ENCODE assay signal across 12 cellular contexts in genomic region chrX:19579485-19579884, GRCh38.
DNase-seq lines count a peak whose midpoint lies in the region; ATAC-seq and TF ChIP-seq lines count a peak whose summit lies in the region.
"Had no signal": no experiment of that assay in that cellular context is flagged by ENCODE, and none has a peak within 500 bp of the region (broad histone marks: within the 10 kb centered on the region; RNA-seq: fewer than 3 reads in every experiment).

No MANE protein-coding gene starts in this region.

- 47 to 86% (median 58%) methylated on average over 2 of the region's 2 CpGs for WGBS in heart left ventricle, 4 donors

- peaks cover 0 to 4% (median 0%) of the 10 kb centered on the region in 9 donors for H3K36me3 ChIP-seq in heart left ventricle
- H3K36me3 ChIP-seq in ascending aorta, result no peaks in the 10 kb centered on the region
- H3K36me3 ChIP-seq: sigmoid colon had no signal

- no peak overlapping the region for H3K4me3 Mint-ChIP-seq in stimulated activated memory B cell treated with anti-CD40 and anti-IgM and Interleukin-4, amounts not matched to agents 10 μg/mL and 1 μg/mL and 100 μg/mL, for 72 hours
- H3K4me3 Mint-ChIP-seq: CD14-positive monocyte had no signal

- H3K27ac ChIP-seq in heart left ventricle (peak overlapping the region in 7 of 12 donors; percentile 26 to 73 (median 56)), ascending aorta (no peak overlapping the region)
- H3K27ac ChIP-seq: sigmoid colon, VCaP had no signal

- peak overlapping the region; percentile 56 for H3K27ac Mint-ChIP-seq in stimulated activated memory B cell treated with anti-CD40 and anti-IgM and Interleukin-4, amounts not matched to agents 10 μg/mL and 1 μg/mL and 100 μg/mL, for 72 hours

- peaks cover 22% of the 10 kb centered on the region for H3K4me1 Mint-ChIP-seq in stimulated activated memory B cell treated with anti-CD40 and anti-IgM and Interleukin-4, amounts not matched to agents 10 μg/mL and 1 μg/mL and 100 μg/mL, for 72 hours
- H3K4me1 Mint-ChIP-seq: CD14-positive monocyte had no signal

- no peaks in the 10 kb centered on the region for H3K27me3 Mint-ChIP-seq in stimulated activated memory B cell treated with anti-CD40 and anti-IgM and Interleukin-4, amounts not matched to agents 10 μg/mL and 1 μg/mL and 100 μg/mL, for 72 hours

- H3K9me3 Mint-ChIP-seq in stimulated activated memory B cell treated with anti-CD40 and anti-IgM and Interleukin-4, amounts not matched to agents 10 μg/mL and 1 μg/mL and 100 μg/mL, for 72 hours, result no peaks in the 10 kb centered on the region
- H3K9me3 Mint-ChIP-seq: CD14-positive monocyte had no signal

- H3K9me3 ChIP-seq in heart left ventricle (no peaks in the 10 kb centered on the region), ascending aorta (no peaks in the 10 kb centered on the region)
- H3K9me3 ChIP-seq: sigmoid colon had no signal

- peak in 3 of 4 donors; percentile 5 to 54 (median 41) for ATAC-seq in heart left ventricle
- ATAC-seq in stimulated activated memory B cell treated with anti-CD40 and anti-IgM and Interleukin-4, amounts not matched to agents 10 μg/mL and 1 μg/mL and 100 μg/mL, for 72 hours, result no peak
- ATAC-seq in omental fat pad (ENCODE audit: low FRiP score), result no peak

- no peak for TF ChIP-seq CTCF in heart left ventricle (IDR thresholded peaks at IDR 0.05)
- TF ChIP-seq CTCF in ascending aorta (IDR thresholded peaks at IDR 0.05), result no peak
- no peak for TF ChIP-seq CTCF in omental fat pad (IDR thresholded peaks at IDR 0.05)

- intact Hi-C loops in heart left ventricle (cut with DNase I), result no loop called here
- intact Hi-C loops in cardiac septum (cut with DNase I), result no loop called here
- intact Hi-C loops in ascending aorta (cut with DNase I), result no loop called here

- DNase-seq in heart left ventricle (no peak), cardiac septum (ENCODE audit: low spot score) (no peak), NCI-H226 (peak; percentile 48), dermis blood vessel endothelial cell (peak; percentile 41), ascending aorta (ENCODE audit: low spot score in 2 of 2) (no peak), omental fat pad (ENCODE audit: low spot score) (no peak), NCI-H2171 treated with DMSO at 0.1 percent for 48 hours (lab: John Stamatoyannopoulos, UW) (no peak)
- DNase-seq: sigmoid colon, trophoblast cell had no signal

- H3K4me3 ChIP-seq in heart left ventricle (no peak overlapping the region), ascending aorta (no peak overlapping the region)
- H3K4me3 ChIP-seq: sigmoid colon had no signal

- H3K36me3 Mint-ChIP-seq in stimulated activated memory B cell treated with anti-CD40 and anti-IgM and Interleukin-4, amounts not matched to agents 10 μg/mL and 1 μg/mL and 100 μg/mL, for 72 hours, result peaks cover 31% of the 10 kb centered on the region

- H3K27me3 ChIP-seq in heart left ventricle, result peaks cover 0 to 3% (median 0%) of the 10 kb centered on the region in 9 donors
- H3K27me3 ChIP-seq in ascending aorta, result no peaks in the 10 kb centered on the region
- H3K27me3 ChIP-seq: sigmoid colon had no signal

- H3K4me1 ChIP-seq in heart left ventricle, result peaks cover 0 to 24% (median 5%) of the 10 kb centered on the region in 12 donors
- no peaks in the 10 kb centered on the region for H3K4me1 ChIP-seq in ascending aorta
- H3K4me1 ChIP-seq: sigmoid colon had no signal

- TF ChIP-seq POLR2A in heart left ventricle (IDR thresholded peaks at IDR 0.05), result no peak

Comparison
In these comparisons a context has a peak if more than half of its experiments do, and no peak if none do; other contexts are left out.
1. ATAC-seq: peak in heart left ventricle (3 of 4); none in stimulated activated memory B cell treated with anti-CD40 and anti-IgM and Interleukin-4, amounts not matched to agents 10 μg/mL and 1 μg/mL and 100 μg/mL, for 72 hours (single experiment) and omental fat pad (single experiment).
2. DNase-seq: peak in NCI-H226 (single experiment) and dermis blood vessel endothelial cell (single experiment); none in heart left ventricle (0 of 5), cardiac septum (single experiment), ascending aorta (0 of 2), omental fat pad (single experiment) and NCI-H2171 treated with DMSO at 0.1 percent for 48 hours (single experiment).
3. H3K27ac ChIP-seq: peak in heart left ventricle (7 of 12); none in ascending aorta (0 of 2).